ENCODE assay signal across 29 cellular contexts in genomic region chr1:167999930-168000329, GRCh38.
"Had no signal": no experiment of that assay in that cellular context is flagged by ENCODE, and none has a peak within 500 bp of the region (broad histone marks: within the 10 kb centered on the region; RNA-seq: fewer than 3 reads in every experiment).

No MANE protein-coding gene starts in this region.

- H3K4me1 Mint-ChIP-seq: nephron; neural progenitor cell; stimulated activated effector memory CD8-positive, alpha-beta T cell treated with anti-CD3 and anti-CD28 coated beads, Interleukin-12 subunit alpha, Interleukin-12 subunit beta, amount 100 ng/mL, for 72 hours had no signal

- H3K9me3 Mint-ChIP-seq: naive thymus-derived CD4-positive, alpha-beta T cell; natural killer cell; nephron; neural progenitor cell; stimulated activated effector memory CD8-positive, alpha-beta T cell treated with anti-CD3 and anti-CD28 coated beads, Interleukin-12 subunit alpha, Interleukin-12 subunit beta, amount 100 ng/mL, for 72 hours; stimulated activated naive B cell treated with anti-CD40 and anti-IgM and Interleukin-4, amounts not matched to agents 10 μg/mL and 1 μg/mL and 100 μg/mL, for 72 hours; stimulated activated naive CD8-positive, alpha-beta T cell treated with anti-CD3 and anti-CD28 coated beads, Interleukin-15, Interleukin-2, amounts not matched to agents 100 ng/mL and 50 ng/mL, for 24 hours; type B pancreatic cell had no signal

- H3K27ac ChIP-seq: neural progenitor cell, ovary, parathyroid adenoma, psoas muscle, right lobe of liver, sigmoid colon, suprapubic skin, testis, tibial artery, transverse colon, upper lobe of right lung, uterus had no signal

- H3K4me1 ChIP-seq: neural progenitor cell, parathyroid adenoma, suprapubic skin, testis, transverse colon, uterus had no signal

- DNase-seq: naive thymus-derived CD4-positive, alpha-beta T cell; natural killer cell; occipital lobe; ovary; posterior cingulate gyrus; psoas muscle; right lobe of liver; sigmoid colon; small intestine; stimulated activated CD4-positive, alpha-beta T cell treated with anti-CD3 and anti-CD28 coated beads, Interleukin-15, amount 100 ng/mL, for 24 hours; stimulated activated CD4-positive, alpha-beta T cell treated with anti-CD3 and anti-CD28 coated beads, Interleukin-2, amount 100 ng/mL, for 24 hours; stimulated activated CD4-positive, alpha-beta T cell treated with anti-CD3 and anti-CD28 coated beads, Interleukin-2, amount 100 ng/mL, for 48 hours; stimulated activated CD4-positive, alpha-beta T cell treated with anti-CD3 and anti-CD28 coated beads, Interleukin-4, amount 100 ng/mL, for 24 hours; stimulated activated naive B cell treated with anti-CD40 and anti-IgM and Interleukin-4, amounts not matched to agents 10 μg/mL and 1 μg/mL and 100 μg/mL, for 72 hours; stimulated activated naive CD4-positive, alpha-beta T cell treated with Interleukin-2 at 50 U/mL for 16 hours; substantia nigra; testis; tibial artery; transverse colon; upper lobe of right lung; uterus had no signal

- H3K36me3 ChIP-seq: ovary, uterus had no signal

- H3K4me3 Mint-ChIP-seq: naive thymus-derived CD4-positive, alpha-beta T cell; natural killer cell; nephron; neural progenitor cell; stimulated activated effector memory CD8-positive, alpha-beta T cell treated with anti-CD3 and anti-CD28 coated beads, Interleukin-12 subunit alpha, Interleukin-12 subunit beta, amount 100 ng/mL, for 72 hours; stimulated activated naive B cell treated with anti-CD40 and anti-IgM and Interleukin-4, amounts not matched to agents 10 μg/mL and 1 μg/mL and 100 μg/mL, for 72 hours; stimulated activated naive CD8-positive, alpha-beta T cell treated with anti-CD3 and anti-CD28 coated beads, Interleukin-15, Interleukin-2, amounts not matched to agents 100 ng/mL and 50 ng/mL, for 24 hours; type B pancreatic cell had no signal

- H3K27ac Mint-ChIP-seq: natural killer cell; nephron; neural progenitor cell; stimulated activated effector memory CD8-positive, alpha-beta T cell treated with anti-CD3 and anti-CD28 coated beads, Interleukin-12 subunit alpha, Interleukin-12 subunit beta, amount 100 ng/mL, for 72 hours; stimulated activated naive B cell treated with anti-CD40 and anti-IgM and Interleukin-4, amounts not matched to agents 10 μg/mL and 1 μg/mL and 100 μg/mL, for 72 hours; stimulated activated naive CD8-positive, alpha-beta T cell treated with anti-CD3 and anti-CD28 coated beads, Interleukin-15, Interleukin-2, amounts not matched to agents 100 ng/mL and 50 ng/mL, for 24 hours; type B pancreatic cell had no signal

- H3K27me3 Mint-ChIP-seq: naive thymus-derived CD4-positive, alpha-beta T cell; progenitor cell of endocrine pancreas; stimulated activated naive B cell treated with anti-CD40 and anti-IgM and Interleukin-4, amounts not matched to agents 10 μg/mL and 1 μg/mL and 100 μg/mL, for 72 hours; stimulated activated naive CD8-positive, alpha-beta T cell treated with anti-CD3 and anti-CD28 coated beads, Interleukin-15, Interleukin-2, amounts not matched to agents 100 ng/mL and 50 ng/mL, for 24 hours; type B pancreatic cell had no signal

- H3K4me3 ChIP-seq: neural progenitor cell, ovary, psoas muscle, right lobe of liver, sigmoid colon, suprapubic skin, testis, tibial artery, transverse colon, upper lobe of right lung, uterus had no signal

- H3K9me3 ChIP-seq: ovary, psoas muscle, right lobe of liver, sigmoid colon, suprapubic skin, testis, tibial artery, transverse colon, upper lobe of right lung, uterus had no signal

- H3K27me3 ChIP-seq: neural progenitor cell, ovary, right lobe of liver, sigmoid colon, suprapubic skin, testis, tibial artery, transverse colon, upper lobe of right lung, uterus had no signal

- ATAC-seq: naive thymus-derived CD4-positive, alpha-beta T cell; natural killer cell; psoas muscle; right lobe of liver; stimulated activated effector memory CD8-positive, alpha-beta T cell treated with anti-CD3 and anti-CD28 coated beads, Interleukin-12 subunit alpha, Interleukin-12 subunit beta, amount 100 ng/mL, for 72 hours; stimulated activated naive B cell treated with anti-CD40 and anti-IgM and Interleukin-4, amounts not matched to agents 10 μg/mL and 1 μg/mL and 100 μg/mL, for 72 hours; upper lobe of right lung had no signal
